ENCODE assay signal across 9 cellular contexts in genomic region chr19:16376649-16377048, GRCh38.
A peak's percentile ranks its signal among the peaks of the same experiment; 100 is the strongest.
DNase-seq lines count a peak whose midpoint lies in the region; ATAC-seq and TF ChIP-seq lines count a peak whose summit lies in the region.
"Had no signal": no experiment of that assay in that cellular context is flagged by ENCODE, and none has a peak within 500 bp of the region (broad histone marks: within the 10 kb centered on the region; RNA-seq: fewer than 3 reads in every experiment).

No MANE protein-coding gene starts in this region.

- H3K4me3 Mint-ChIP-seq in nephron, result no peak overlapping the region

- TF ChIP-seq EP300 in Ishikawa (IDR thresholded peaks at IDR 0.05; ENCODE audit: borderline replicate concordance), result no peak

- peak; percentile 32; the same call in 1 of the 2 replicates for TF ChIP-seq RAD21 in Ishikawa (IDR thresholded peaks at IDR 0.05; ENCODE audit: low read depth)

- H3K27me3 Mint-ChIP-seq in nephron (ENCODE audit: low read depth), result no peaks in the 10 kb centered on the region

- H3K4me2 ChIP-seq in DND-41 (ENCODE audit: insufficient read depth, low read length), result no peak overlapping the region

- peak; percentile 43 for DNase-seq in DND-41
- no peak for DNase-seq in astrocyte of the spinal cord (ENCODE audit: low read depth, low spot score)
- no peak for DNase-seq in DMS79 (lab: John Stamatoyannopoulos, UW)
- DNase-seq in NCI-H187 treated with DMSO at 0.1 percent for 48 hours (lab: John Stamatoyannopoulos, UW), result no peak

- no peaks in the 10 kb centered on the region for H3K79me2 ChIP-seq in DND-41 (ENCODE audit: insufficient read depth, low read length)

- in situ Hi-C loops in astrocyte of the spinal cord (cut with HindIII; ENCODE audit: low sequenced_read_pairs), result no loop called here

- no peak overlapping the region for H2AFZ ChIP-seq in DND-41 (ENCODE audit: low read depth, low read length)

- peaks cover 24% of the 10 kb centered on the region for H3K36me3 Mint-ChIP-seq in nephron (ENCODE audit: low read depth)

- H3K4me3 ChIP-seq in DND-41 (ENCODE audit: low read depth in 1 of 2, low read length in 2 of 2), result no peak overlapping the region
- no peak overlapping the region for H3K4me3 ChIP-seq in astrocyte of the spinal cord (ENCODE audit: low read depth, low read length)

- H3K9me3 Mint-ChIP-seq in nephron, result no peaks in the 10 kb centered on the region

- ATAC-seq in DND-41 (ENCODE audit: insufficient read depth, low read depth) (peak; percentile 69), GM19324 (IDR thresholded peaks at IDR 0.05; ENCODE audit: low FRiP score, unreplicated experiment) (no peak), HG03521 (IDR thresholded peaks at IDR 0.05; ENCODE audit: unreplicated experiment) (no peak)
- ATAC-seq: right cardiac atrium had no signal

- no peak overlapping the region for H3K9ac ChIP-seq in DND-41 (ENCODE audit: low read depth, low read length)

- H3K27me3 ChIP-seq in DND-41 (ENCODE audit: insufficient read depth, low read length, poor library complexity), result no peaks in the 10 kb centered on the region

- no peak overlapping the region for H3K27ac ChIP-seq in DND-41 (ENCODE audit: low read length)

- H4K20me1 ChIP-seq in DND-41 (ENCODE audit: insufficient read depth, low read length), result peaks cover 46% of the 10 kb centered on the region

- peaks cover 48% of the 10 kb centered on the region for H3K36me3 ChIP-seq in DND-41 (ENCODE audit: insufficient read depth, low read length)

- H3K9me3 ChIP-seq in DND-41 (ENCODE audit: insufficient read depth, low read length, severe bottlenecking), result no peaks in the 10 kb centered on the region

- H3K27ac Mint-ChIP-seq in nephron, result no peak overlapping the region

- peaks cover 41% of the 10 kb centered on the region for H3K4me1 ChIP-seq in DND-41 (ENCODE audit: insufficient read depth, low read length)

- peaks cover 9% of the 10 kb centered on the region for H3K4me1 Mint-ChIP-seq in nephron

- peak; percentile 68 for TF ChIP-seq CTCF in DND-41 (IDR thresholded peaks at IDR 0.05; ENCODE audit: borderline replicate concordance, extremely low read depth, low read length, poor library complexity, severe bottlenecking)
- TF ChIP-seq CTCF in astrocyte of the spinal cord (IDR thresholded peaks at IDR 0.05; ENCODE audit: low read depth, low read length), result peak; percentile 46
- TF ChIP-seq CTCF in nephron (IDR thresholded peaks at IDR 0.05; ENCODE audit: unreplicated experiment in 3 of 3), result peak in 2 of 3 experiments; percentile 21 to 29

TF ChIP-seq in Ishikawa, 13 proteins besides CTCF, POLR2A, EP300 and RAD21:
- TF ChIP-seq ZBTB7A (IDR thresholded peaks at IDR 0.05; ENCODE audit: low read depth), result no peak
- TF ChIP-seq TEAD4 (IDR thresholded peaks at IDR 0.05), result no peak
- TF ChIP-seq REST (IDR thresholded peaks at IDR 0.05; ENCODE audit: low read depth), result no peak
- no peak for TF ChIP-seq CREB1 (IDR thresholded peaks at IDR 0.05; ENCODE audit: low read depth)
- TF ChIP-seq MAX (IDR thresholded peaks at IDR 0.05), result no peak
- no peak for TF ChIP-seq EGR1 (IDR thresholded peaks at IDR 0.05)
- no peak for TF ChIP-seq YY1 (IDR thresholded peaks at IDR 0.05; ENCODE audit: low read depth)
- no peak for TF ChIP-seq USF1 (IDR thresholded peaks at IDR 0.05)
- TF ChIP-seq CEBPB (IDR thresholded peaks at IDR 0.05), result no peak
- no peak for TF ChIP-seq FOXM1 (IDR thresholded peaks at IDR 0.05; ENCODE audit: borderline replicate concordance, low read depth)
- no peak for TF ChIP-seq TCF12 (IDR thresholded peaks at IDR 0.05; ENCODE audit: low read depth)
- TF ChIP-seq TAF1 (IDR thresholded peaks at IDR 0.05; ENCODE audit: low read depth), result no peak
- no peak for TF ChIP-seq NFIC (IDR thresholded peaks at IDR 0.05)
TF ChIP-seq in Ishikawa: peak in this region for 0.
